ENCODE assay signal across 9 cellular contexts in genomic region chr20:35144694-35145093, GRCh38. TPM values are rescaled to one million over a fixed set of nuclear protein-coding genes. Genes with fewer than 3 reads are reported as not detected.
DNase-seq lines count a peak whose midpoint lies in the region; ATAC-seq and TF ChIP-seq lines count a peak whose summit lies in the region.
"Had no signal": no experiment of that assay in that cellular context is flagged by ENCODE, and none has a peak within 500 bp of the region (broad histone marks: within the 10 kb centered on the region; RNA-seq: fewer than 3 reads in every experiment).

No MANE protein-coding gene starts in this region.

- H3K36me3 ChIP-seq in CD4-positive, alpha-beta memory T cell (ENCODE audit: insufficient read depth, low read length), result peaks cover 21% of the 10 kb centered on the region
- H3K36me3 ChIP-seq in smooth muscle cell (ENCODE audit: low read depth) (peaks cover 4% of the 10 kb centered on the region), A673 (ENCODE audit: insufficient read depth, low read length, poor library complexity, severe bottlenecking) (peaks cover 9% of the 10 kb centered on the region)

- H3K9ac ChIP-seq in smooth muscle cell (ENCODE audit: low read depth), result no peak overlapping the region

- no peaks in the 10 kb centered on the region for H3K27me3 ChIP-seq in CD4-positive, alpha-beta memory T cell (ENCODE audit: insufficient read depth, low read length)
- H3K27me3 ChIP-seq in smooth muscle cell (ENCODE audit: low read depth) (no peaks in the 10 kb centered on the region), A673 (replicated peaks; ENCODE audit: insufficient read depth, low read depth, low read length, poor library complexity) (no peaks in the 10 kb centered on the region)

- H3K4me1 Mint-ChIP-seq in CD4-positive, alpha-beta memory T cell, result peaks cover 26 to 58% (median 42%) of the 10 kb centered on the region in 4 donors

- no peak overlapping the region for H3K4me2 ChIP-seq in smooth muscle cell

- ATAC-seq in HG02870 (IDR thresholded peaks at IDR 0.05; ENCODE audit: unreplicated experiment) (peak; percentile 55), HG02610 (IDR thresholded peaks at IDR 0.05; ENCODE audit: unreplicated experiment) (no peak)

- no peaks in the 10 kb centered on the region for H3K9me3 Mint-ChIP-seq in CD4-positive, alpha-beta memory T cell
- H3K9me3 Mint-ChIP-seq: activated T-helper 2 cell treated with anti-CD3 and anti-CD28 coated beads, Interferon-gamma antibody, Interleukin-2, Interleukin-4, amounts not matched to agents 10 μg/mL and 5 μg/mL and 100 μg/mL, durations not matched to agents 14 hours and 24 hours and 36 hours had no signal

- no peaks in the 10 kb centered on the region for H3K27me3 Mint-ChIP-seq in CD4-positive, alpha-beta memory T cell

- 89% methylated on average over 7 of the region's 7 CpGs for WGBS in smooth muscle cell (ENCODE audit: low lambda C conversion rate)

- H3K27ac Mint-ChIP-seq in CD4-positive, alpha-beta memory T cell, result peak overlapping the region; percentile 66 to 96 (median 87)
- H3K27ac Mint-ChIP-seq: activated T-helper 2 cell treated with anti-CD3 and anti-CD28 coated beads, Interferon-gamma antibody, Interleukin-2, Interleukin-4, amounts not matched to agents 10 μg/mL and 5 μg/mL and 100 μg/mL, durations not matched to agents 14 hours and 24 hours and 36 hours had no signal

- H4K20me1 ChIP-seq in smooth muscle cell (ENCODE audit: low read depth), result no peaks in the 10 kb centered on the region

- peaks cover 29% of the 10 kb centered on the region for H3K4me1 ChIP-seq in CD4-positive, alpha-beta memory T cell (ENCODE audit: insufficient read depth, low read length)
- H3K4me1 ChIP-seq in smooth muscle cell (ENCODE audit: low read depth) (no peaks in the 10 kb centered on the region), A673 (ENCODE audit: insufficient read depth, low read length, poor library complexity, severe bottlenecking) (no peaks in the 10 kb centered on the region)

- CTCF ChIA-PET in CD4-positive, alpha-beta memory T cell (lab: Charles Lee; ENCODE audit: partially characterized antibody), result interaction anchor here (0.6 to 4.5 kb wide), 19 partner anchors 11 to 310 kb away, joined by 3 to 57 read pairs (median 4); no protein-coding TSS in a partner anchor
- CTCF ChIA-PET in A673 (lab: Charles Lee), result interaction anchor here (0.6 to 1.1 kb wide), 8 partner anchors 31 to 302 kb away, joined by 3 to 8 read pairs (median 4); no protein-coding TSS in a partner anchor

- DNase-seq in CD4-positive, alpha-beta memory T cell, result peak in 1 of 5 donors; percentile 27
- DNase-seq in SKM-1 (lab: John Stamatoyannopoulos, UW; ENCODE audit: unreplicated experiment) (peak; percentile 44), medulla oblongata (ENCODE audit: extremely low spot score) (peak; percentile 54), smooth muscle cell (lab: John Stamatoyannopoulos, UW; ENCODE audit: unreplicated experiment) (no peak), A172 (ENCODE audit: low spot score) (no peak), A673 (ENCODE audit: low spot score) (no peak)

- no peak overlapping the region for H3K4me3 ChIP-seq in CD4-positive, alpha-beta memory T cell (ENCODE audit: low read length in 2 of 2)
- H3K4me3 ChIP-seq in smooth muscle cell (no peak overlapping the region), A673 (ENCODE audit: low read depth, low read length, poor library complexity, severe bottlenecking) (no peak overlapping the region)

- no peak overlapping the region for H3K27ac ChIP-seq in CD4-positive, alpha-beta memory T cell (ENCODE audit: low read depth, low read length)
- H3K27ac ChIP-seq in smooth muscle cell (ENCODE audit: low read depth), result no peak overlapping the region
- no peak overlapping the region for H3K27ac ChIP-seq in A673 (ENCODE audit: low read depth, low read length, poor library complexity, severe bottlenecking)

- peak overlapping the region in 7 of 8 donors; percentile 39 to 85 (median 73) for H3K4me3 Mint-ChIP-seq in CD4-positive, alpha-beta memory T cell

- peaks cover 25 to 52% of the 10 kb centered on the region in 2 donors for H3K36me3 Mint-ChIP-seq in CD4-positive, alpha-beta memory T cell

- no peaks in the 10 kb centered on the region for H3F3A ChIP-seq in smooth muscle cell (ENCODE audit: low read depth)

- no peak for TF ChIP-seq CTCF in smooth muscle cell (IDR thresholded peaks at IDR 0.05; ENCODE audit: borderline replicate concordance, insufficient read depth, poor library complexity, severe bottlenecking)
- TF ChIP-seq CTCF in A673 (conservative IDR thresholded peaks at IDR 0.05; ENCODE audit: low read depth, low read length), result no peak

- no TSS peak for BruUV-seq in A673 (replicated peaks; lab: Mats Ljungman, UMichigan)

- H3K79me2 ChIP-seq in smooth muscle cell (ENCODE audit: low read depth), result no peaks in the 10 kb centered on the region

- POLR2A ChIA-PET in CD4-positive, alpha-beta memory T cell (lab: Charles Lee; ENCODE audit: partially characterized antibody), result interaction anchor here (0.7 to 4.0 kb wide), 5 partner anchors 63 to 140 kb away, joined by 3 to 20 read pairs (median 5); partner anchors contain the start of genes EIF6 and MMP24OS
- POLR2A ChIA-PET in A673 (lab: Charles Lee; ENCODE audit: low non-redundant PET), result no interaction called here

- no peaks in the 10 kb centered on the region for H3K9me3 ChIP-seq in CD4-positive, alpha-beta memory T cell (ENCODE audit: control insufficient read depth in 1 of 2, low read length in 2 of 2)
- H3K9me3 ChIP-seq in smooth muscle cell (replicated peaks; ENCODE audit: low read depth) (no peaks in the 10 kb centered on the region), A673 (ENCODE audit: low read depth, low read length, poor library complexity, severe bottlenecking) (no peaks in the 10 kb centered on the region)

- no peak overlapping the region for H2AFZ ChIP-seq in smooth muscle cell (ENCODE audit: low read depth)

- intact Hi-C loops in CD4-positive, alpha-beta memory T cell (cut with micrococcal nuclease), result loop anchor here (1.0 to 5.0 kb wide), 5 partner anchors 48 to 302 kb away; partner anchors contain the start of gene GGT7
- intact Hi-C loops in A673 (cut with micrococcal nuclease; ENCODE audit: unreplicated experiment), result loop anchor here (1.0 to 10.0 kb wide), 4 partner anchors 64 to 303 kb away; partner anchors contain the start of genes ACSS2 and GGT7

RNA-seq across cellular contexts. Expression of gene EDEM2, which starts 2.4 kb away (rescaled TPM):
- total RNA-seq in CD4-positive, alpha-beta memory T cell, result 10 to 100 TPM; 27.2 to 27.6 TPM
- 10 to 100 TPM; 52.1 to 62.1 TPM for polyA plus RNA-seq in CD4-positive, alpha-beta memory T cell
- total RNA-seq in smooth muscle cell (7.8 and 11.6 TPM in 2 replicates), A673 (2021) (13.6 and 16.1 TPM in 2 replicates)
- 19.4 and 22.6 TPM in 2 replicates for polyA plus RNA-seq in smooth muscle cell
- total RNA-seq in A172 (2014; rRNA removed; shearing (Covaris generic)), result 32.8 and 34.4 TPM in 2 replicates

RNA-seq across cellular contexts. Expression of gene PROCR, which starts 27.2 kb away (rescaled TPM):
- total RNA-seq in CD4-positive, alpha-beta memory T cell, result under 1 TPM; 0.42 to 0.61 TPM
- 1 to 10 TPM; 1.9 to 3.6 TPM for polyA plus RNA-seq in CD4-positive, alpha-beta memory T cell
- total RNA-seq in smooth muscle cell, result 5.4 and 8.3 TPM in 2 replicates
- polyA plus RNA-seq in smooth muscle cell, result 4.4 and 4.8 TPM in 2 replicates
- 32.2 and 48.0 TPM in 2 replicates for total RNA-seq in A172 (2014; rRNA removed; shearing (Covaris generic))
- total RNA-seq in A673 (2021), result 0.58 and 2.1 TPM in 2 replicates

RNA-seq across cellular contexts. Expression of gene TRPC4AP, which starts 52.1 kb away (rescaled TPM):
- 10 to 100 TPM; 61.2 to 63.0 TPM for total RNA-seq in CD4-positive, alpha-beta memory T cell
- polyA plus RNA-seq in CD4-positive, alpha-beta memory T cell, result 10 to 100 TPM; 64.5 to 81.6 TPM
- 77.3 and 83.5 TPM in 2 replicates for total RNA-seq in smooth muscle cell
- polyA plus RNA-seq in smooth muscle cell, result 87.2 and 95.4 TPM in 2 replicates
- 48.6 and 51.8 TPM in 2 replicates for total RNA-seq in A172 (2014; rRNA removed; shearing (Covaris generic))
- total RNA-seq in A673 (2021), result 34.6 and 39.5 TPM in 2 replicates

Comparison
In these comparisons a context has a peak if more than half of its experiments do, and no peak if none do; other contexts are left out.
1. DNase-seq: peak in SKM-1 (single experiment) and medulla oblongata (single experiment); none in smooth muscle cell (single experiment), A172 (single experiment) and A673 (single experiment).